ENCODE assay signal across 8 cellular contexts in the genomic region with DNA sequence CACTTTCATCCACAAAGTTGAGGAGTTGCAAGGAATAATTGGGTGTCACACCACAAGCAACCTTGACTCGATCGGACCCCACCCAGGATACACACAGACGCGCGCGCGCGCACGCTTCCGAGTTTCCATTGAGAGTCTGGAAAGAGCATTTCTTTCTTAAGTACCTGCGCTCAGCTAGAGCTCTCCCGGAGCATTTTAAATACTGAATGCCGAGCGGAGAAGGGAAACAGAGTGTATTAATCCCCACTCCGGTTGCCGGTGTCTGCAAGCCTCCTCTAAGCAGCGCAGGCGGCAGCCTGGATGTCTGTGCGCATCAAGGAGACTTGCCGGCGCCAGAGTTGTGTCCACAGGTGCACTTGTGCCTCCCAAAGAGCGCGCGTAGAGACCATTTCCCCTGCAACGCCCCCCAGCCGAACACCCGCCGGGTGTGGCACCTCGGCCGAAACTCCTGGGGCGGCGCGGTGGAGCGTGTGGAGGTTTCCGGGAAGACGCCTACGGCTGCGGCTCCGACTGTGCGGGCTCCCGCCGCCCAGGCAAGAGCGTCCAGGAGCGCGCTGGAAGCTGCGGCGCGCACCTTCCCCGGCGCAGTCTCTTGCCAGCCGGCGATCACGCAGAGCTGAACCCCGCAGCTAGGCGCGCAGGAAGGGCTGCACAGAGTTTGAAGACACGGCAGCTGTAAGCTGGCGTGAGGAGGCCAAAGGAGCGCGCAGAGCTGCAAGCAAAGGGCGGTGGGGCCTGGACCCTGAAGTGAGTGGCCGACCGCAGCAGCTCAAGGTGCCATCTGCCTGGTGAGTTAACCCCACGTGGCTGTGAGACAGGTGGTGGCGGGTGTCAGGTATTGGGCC. TPM values are rescaled to one million over a fixed set of nuclear protein-coding genes. Genes with fewer than 3 reads are reported as not detected.
A peak's percentile ranks its signal among the peaks of the same experiment; 100 is the strongest.
DNase-seq lines count a peak whose midpoint lies in the region; ATAC-seq and TF ChIP-seq lines count a peak whose summit lies in the region.

No MANE protein-coding gene starts in this region.

- peak overlapping the region; percentile 8; the same call in 1 of the 2 replicates for H3K4me2 ChIP-seq in MM.1S (ENCODE audit: low read depth, low read length)

- no peaks in the 10 kb centered on the region for H3K27me3 ChIP-seq in MM.1S (replicated peaks; ENCODE audit: insufficient read depth, low read length)
- peaks cover 99% of the 10 kb centered on the region for H3K27me3 ChIP-seq in mucosa of stomach (ENCODE audit: control insufficient read depth, insufficient read depth, low read length)
- peaks cover 0 to 86% of the 10 kb centered on the region in 2 donors for H3K27me3 ChIP-seq in Peyer's patch

- H3K9me2 ChIP-seq in MM.1S (replicated peaks; ENCODE audit: insufficient read depth, low read length), result no peaks in the 10 kb centered on the region

- H3K9ac ChIP-seq in MM.1S (ENCODE audit: low read length), result peak overlapping the region; percentile 87
- no peak overlapping the region for H3K9ac ChIP-seq in mucosa of stomach (ENCODE audit: low read length)

- H3F3A ChIP-seq in MM.1S (ENCODE audit: insufficient read depth, low read length), result peaks cover 27% of the 10 kb centered on the region

- H3K79me2 ChIP-seq in MM.1S (ENCODE audit: low read length), result peaks cover 65% of the 10 kb centered on the region

- ATAC-seq in GM19463 (IDR thresholded peaks at IDR 0.05; ENCODE audit: unreplicated experiment), result no peak

- H3K27ac ChIP-seq in MM.1S (ENCODE audit: low read length) (peak overlapping the region; percentile 90), Peyer's patch (no peak overlapping the region)

- DNase-seq in ACHN (peak; percentile 49), MM.1S (peak; percentile 60), choroid plexus epithelial cell (ENCODE audit: low read depth) (peak; percentile 29), NCI-H1694 (lab: John Stamatoyannopoulos, UW) (no peak), Peyer's patch (no peak), germinal center (ENCODE audit: low spot score) (no peak)

- H3K36me3 ChIP-seq in MM.1S (replicated peaks; ENCODE audit: insufficient read depth, low read length) (peaks cover 11% of the 10 kb centered on the region; the same call in 1 of the 2 replicates), mucosa of stomach (ENCODE audit: control insufficient read depth, insufficient read depth, low read length) (no peaks in the 10 kb centered on the region), Peyer's patch (no peaks in the 10 kb centered on the region)

- peak overlapping the region; percentile 2; the same call in 1 of the 2 replicates for H2AFZ ChIP-seq in MM.1S (ENCODE audit: low read length)

- TF ChIP-seq POLR2A in Peyer's patch (IDR thresholded peaks at IDR 0.05), result no peak

- H3K4me3 ChIP-seq in MM.1S (ENCODE audit: low read length), result peak overlapping the region; percentile 74
- H3K4me3 ChIP-seq in choroid plexus epithelial cell (ENCODE audit: low read depth, low read length), result peak overlapping the region; percentile 7
- peak overlapping the region; percentile 25 for H3K4me3 ChIP-seq in mucosa of stomach (ENCODE audit: low read length)
- H3K4me3 ChIP-seq in Peyer's patch, result peak overlapping the region in 2 of 4 donors; percentile 21 to 22

- no peaks in the 10 kb centered on the region for H3K4me1 ChIP-seq in MM.1S (ENCODE audit: low read length)
- H3K4me1 ChIP-seq in mucosa of stomach (ENCODE audit: control insufficient read depth, insufficient read depth, low read length), result peaks cover 38% of the 10 kb centered on the region
- H3K4me1 ChIP-seq in Peyer's patch, result peaks cover 0 to 50% (median 0%) of the 10 kb centered on the region in 4 donors

- TF ChIP-seq CTCF in MM.1S (IDR thresholded peaks at IDR 0.05; ENCODE audit: low read length) (no peak), choroid plexus epithelial cell (conservative IDR thresholded peaks at IDR 0.05; ENCODE audit: low read depth, low read length) (no peak), Peyer's patch (IDR thresholded peaks at IDR 0.05) (no peak)

- H3K9me3 ChIP-seq in MM.1S (replicated peaks; ENCODE audit: insufficient read depth, low read length) (no peaks in the 10 kb centered on the region), mucosa of stomach (ENCODE audit: control insufficient read depth, low read length) (no peaks in the 10 kb centered on the region), Peyer's patch (peaks cover 0 to 4% (median 0%) of the 10 kb centered on the region in 4 donors)

- no peaks in the 10 kb centered on the region for H4K20me1 ChIP-seq in MM.1S (ENCODE audit: insufficient read depth, low read length)

- in situ Hi-C loops in ACHN (cut with HindIII; ENCODE audit: low pct_ligation_motif_present, low pct_unique_long_range_greater_than_20kb, low sequenced_read_pairs), result no loop called here

RNA-seq across cellular contexts. Expression of gene FEZF1, which starts 1.1 kb away (rescaled TPM):
- total RNA-seq in Peyer's patch, result not detected

Comparison
In these comparisons a context has a peak if more than half of its experiments do, and no peak if none do; other contexts are left out.
1. DNase-seq: peak in ACHN (single experiment), MM.1S (single experiment) and choroid plexus epithelial cell (single experiment); none in NCI-H1694 (single experiment), Peyer's patch (0 of 3) and germinal center (single experiment).